ENCODE assay signal across 10 cellular contexts in genomic region chr13:94608586-94608985, GRCh38.
"Had no signal": no experiment of that assay in that cellular context is flagged by ENCODE, and none has a peak within 500 bp of the region (broad histone marks: within the 10 kb centered on the region; RNA-seq: fewer than 3 reads in every experiment).

No MANE protein-coding gene starts in this region.

- H3K4me3 ChIP-seq: heart right ventricle, neural progenitor cell, ovary, smooth muscle cell, transverse colon had no signal

- H3K9me3 ChIP-seq: heart right ventricle, ovary, transverse colon had no signal

- H3K27me3 ChIP-seq: heart right ventricle, neural progenitor cell, ovary, transverse colon had no signal

- H3K27ac ChIP-seq: neural progenitor cell, ovary, transverse colon had no signal

- H3K4me1 ChIP-seq: transverse colon had no signal

- DNase-seq: activated CD4-positive, alpha-beta T cell treated with anti-CD3 and anti-CD28 coated beads for 48 hours; activated naive CD4-positive, alpha-beta T cell treated with anti-CD3 and anti-CD28 coated beads, Interleukin-2, amount 10 ng/mL, durations not matched to agents 7 days and 5 days; dermis blood vessel endothelial cell; foreskin melanocyte; heart right ventricle; ovary; T-helper 1 cell; transverse colon had no signal

- H3K36me3 ChIP-seq: ovary, transverse colon had no signal
